In the genomic region with DNA sequence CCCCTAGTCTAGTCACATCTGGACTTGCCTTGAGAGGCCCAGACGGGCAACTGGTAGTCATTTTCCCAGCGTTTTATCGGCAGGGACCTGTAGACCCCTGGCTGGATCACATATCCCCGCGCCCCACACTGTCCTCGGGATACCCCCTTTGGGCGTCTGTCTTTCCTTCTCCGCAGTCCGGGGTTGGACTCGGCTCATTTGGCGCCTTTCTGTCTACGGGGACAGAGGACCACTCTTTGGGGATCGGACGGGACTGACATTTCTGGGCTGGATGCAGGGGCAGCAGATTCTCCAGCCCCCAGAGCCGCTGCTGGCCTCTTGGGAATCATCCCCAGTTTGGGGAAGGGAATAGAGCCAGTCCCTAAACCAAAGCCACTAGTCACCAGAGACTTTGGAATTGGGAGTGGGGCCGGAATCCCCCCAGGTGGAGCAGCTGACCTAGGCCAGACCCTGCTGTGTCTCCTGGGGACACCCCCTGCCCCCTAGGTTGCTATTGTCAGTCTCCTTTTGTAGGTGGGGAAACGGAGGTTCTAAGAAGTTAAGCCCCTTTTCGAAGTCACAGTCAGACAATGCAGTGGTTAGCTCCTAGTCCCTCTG, we compare ENCODE assay signal across 8 cellular contexts. TPM values are rescaled to one million over a fixed set of nuclear protein-coding genes. Genes with fewer than 3 reads are reported as not detected.
DNase-seq lines count a peak whose midpoint lies in the region; ATAC-seq and TF ChIP-seq lines count a peak whose summit lies in the region.

No MANE protein-coding gene starts in this region.

- H3K9me3 ChIP-seq in WERI-Rb-1 (ENCODE audit: severe bottlenecking): no peaks in the 10 kb centered on the region
- H3K9me3 ChIP-seq in left ventricle myocardium inferior (replicated peaks): peaks cover 13% of the 10 kb centered on the region

- H3K27me3 Mint-ChIP-seq in T-helper 2 cell treated with Interferon-gamma antibody and Interleukin-4, amounts not matched to agents 5 μg/mL and 100 μg/mL, for 36 hours (ENCODE audit: low read depth): no peaks in the 10 kb centered on the region

- H3K4me1 ChIP-seq in left ventricle myocardium inferior: peaks cover 36% of the 10 kb centered on the region

- H3K27me3 ChIP-seq in WERI-Rb-1 (ENCODE audit: insufficient read depth, low read depth, severe bottlenecking) (no peaks in the 10 kb centered on the region), left ventricle myocardium inferior (ENCODE audit: low read depth) (no peaks in the 10 kb centered on the region)

- no peaks in the 10 kb centered on the region for H3K36me3 ChIP-seq in WERI-Rb-1
- no peaks in the 10 kb centered on the region for H3K36me3 ChIP-seq in left ventricle myocardium inferior

- peaks cover 43% of the 10 kb centered on the region for H3K4me1 Mint-ChIP-seq in T-helper 2 cell treated with Interferon-gamma antibody and Interleukin-4, amounts not matched to agents 5 μg/mL and 100 μg/mL, for 36 hours (ENCODE audit: low read depth)

- H3K27ac ChIP-seq in WERI-Rb-1: peak overlapping the region; percentile 96
- peak overlapping the region; percentile 89 for H3K27ac ChIP-seq in left ventricle myocardium inferior (replicated peaks)
- peak overlapping the region; percentile 43 to 99 (median 94) for H3K27ac ChIP-seq in skin epidermis

- H3K4me3 ChIP-seq in WERI-Rb-1 (ENCODE audit: low read depth, low read length): peak overlapping the region; percentile 92
- H3K4me3 ChIP-seq in left ventricle myocardium inferior: peak overlapping the region; percentile 86
- H3K4me3 ChIP-seq in skin epidermis: peak overlapping the region; percentile 63 to 96 (median 80)

- peak overlapping the region; percentile 87 for H3K4me3 Mint-ChIP-seq in T-helper 2 cell treated with Interferon-gamma antibody and Interleukin-4, amounts not matched to agents 5 μg/mL and 100 μg/mL, for 36 hours

- H3K27ac Mint-ChIP-seq in T-helper 2 cell treated with Interferon-gamma antibody and Interleukin-4, amounts not matched to agents 5 μg/mL and 100 μg/mL, for 36 hours: peak overlapping the region; percentile 83

- DNase-seq in T-helper 2 cell treated with Interferon-gamma antibody and Interleukin-4, amounts not matched to agents 5 μg/mL and 100 μg/mL, for 36 hours (ENCODE audit: low spot score): no peak
- no peak for DNase-seq in T-helper 2 cell
- no peak for DNase-seq in WERI-Rb-1
- DNase-seq in left ventricle myocardium inferior: no peak
- DNase-seq in iPS-NIHi11 (ENCODE audit: low spot score): no peak

- ATAC-seq in HG02623 (IDR thresholded peaks at IDR 0.05; ENCODE audit: unreplicated experiment) (no peak), GM19351 (IDR thresholded peaks at IDR 0.05; ENCODE audit: unreplicated experiment) (no peak)

- no peaks in the 10 kb centered on the region for H3K9me3 Mint-ChIP-seq in T-helper 2 cell treated with Interferon-gamma antibody and Interleukin-4, amounts not matched to agents 5 μg/mL and 100 μg/mL, for 36 hours

- H3K36me3 Mint-ChIP-seq in T-helper 2 cell treated with Interferon-gamma antibody and Interleukin-4, amounts not matched to agents 5 μg/mL and 100 μg/mL, for 36 hours (ENCODE audit: low read depth): peaks cover 5% of the 10 kb centered on the region

- TF ChIP-seq CTCF in WERI-Rb-1 (IDR thresholded peaks at IDR 0.05; ENCODE audit: low read depth, low read length): no peak
- no peak for TF ChIP-seq CTCF in left ventricle myocardium inferior (IDR thresholded peaks at IDR 0.05; ENCODE audit: borderline replicate concordance)

- intact Hi-C loops in left ventricle myocardium inferior (cut with micrococcal nuclease): no loop called here

RNA-seq across cellular contexts. Expression of a gene that starts 0.7 kb away (rescaled TPM):
- total RNA-seq in left ventricle myocardium inferior: 2.0 TPM
